In genomic region chr15:77497108-77497737, GRCh38 we compare ENCODE assay signal across 9 cellular contexts.
DNase-seq lines count a peak whose midpoint lies in the region; ATAC-seq and TF ChIP-seq lines count a peak whose summit lies in the region.
"Had no signal": no experiment of that assay in that cellular context is flagged by ENCODE, and none has a peak within 500 bp of the region (broad histone marks: within the 10 kb centered on the region; RNA-seq: fewer than 3 reads in every experiment).

No MANE protein-coding gene starts in this region.

- WGBS in right lobe of liver (ENCODE audit: insufficient coverage, low coverage, low lambda C conversion rate, missing lambda C conversion rate), result 35% methylated on average over 5 of the region's 7 CpGs

- H3K27ac Mint-ChIP-seq in natural killer cell, result no peak overlapping the region
- H3K27ac Mint-ChIP-seq in natural killer cell treated with Interleukin-12 subunit alpha and Interleukin-12 subunit beta and Interleukin-15 and Interleukin-18, amount 100 ng/mL, for 72 hours, result no peak overlapping the region
- H3K27ac Mint-ChIP-seq in CD8-positive, alpha-beta T cell, result no peak overlapping the region
- H3K27ac Mint-ChIP-seq in activated T-helper 17 cell treated with anti-CD3 and anti-CD28 coated beads, Interleukin-2, amount 50 U/mL, for 72 hours, result no peak overlapping the region

- TF ChIP-seq POLR2A in right lobe of liver (IDR thresholded peaks at IDR 0.05), result no peak
- no peak for TF ChIP-seq POLR2A in uterus (IDR thresholded peaks at IDR 0.05)

- H3K27ac ChIP-seq in caudate nucleus (ENCODE audit: low read depth, low read length) (peak overlapping the region; percentile 97), right lobe of liver (no peak overlapping the region), uterus (peak overlapping the region; percentile 78 to 84)
- no peak overlapping the region for H3K27ac ChIP-seq in CD8-positive, alpha-beta T cell (ENCODE audit: low read depth, low read length)
- H3K27ac ChIP-seq: BLaER1 had no signal

- H3K27me3 ChIP-seq in right lobe of liver, result no peaks in the 10 kb centered on the region
- no peaks in the 10 kb centered on the region for H3K27me3 ChIP-seq in uterus
- H3K27me3 ChIP-seq in CD8-positive, alpha-beta T cell (ENCODE audit: insufficient read depth, low read length), result no peaks in the 10 kb centered on the region
- H3K27me3 ChIP-seq: BLaER1 had no signal

- H3K9me3 ChIP-seq in right lobe of liver (no peaks in the 10 kb centered on the region), uterus (no peaks in the 10 kb centered on the region)
- H3K9me3 ChIP-seq in CD8-positive, alpha-beta T cell (ENCODE audit: low read length), result no peaks in the 10 kb centered on the region
- H3K9me3 ChIP-seq: BLaER1 had no signal

- intact Hi-C loops in natural killer cell (cut with micrococcal nuclease) (loop anchor here (1.0 to 2.0 kb wide), 2 partner anchors 311 to 318 kb away; no protein-coding TSS in a partner anchor), right lobe of liver (cut with DNase I) (loop anchor here in 1 of 2 donors (10.0 kb wide), 1 partner anchor 382 kb away; no protein-coding TSS in a partner anchor), uterus (cut with DNase I; ENCODE audit: low total_unique reads) (loop anchor here (10.0 kb wide), 1 partner anchor 382 kb away; no protein-coding TSS in a partner anchor)
- intact Hi-C loops in CD8-positive, alpha-beta T cell (cut with DNase I, micrococcal nuclease), result loop anchor here (1.0 to 5.0 kb wide), 5 partner anchors 309 to 524 kb away; no protein-coding TSS in a partner anchor

- TF ChIP-seq CTCF in natural killer cell (IDR thresholded peaks at IDR 0.05), result peak; percentile 50
- no peak for TF ChIP-seq CTCF in right lobe of liver (IDR thresholded peaks at IDR 0.05)
- no peak for TF ChIP-seq CTCF in uterus (IDR thresholded peaks at IDR 0.05)
- TF ChIP-seq CTCF in CD8-positive, alpha-beta T cell (IDR thresholded peaks at IDR 0.05), result no peak

- POLR2A ChIA-PET in CD8-positive, alpha-beta T cell (lab: Charles Lee), result interaction anchor here (1.3 kb wide), 1 partner anchor 380 kb away, joined by 4 read pairs; no protein-coding TSS in a partner anchor

- CTCF ChIA-PET in CD8-positive, alpha-beta T cell (lab: Charles Lee), result interaction anchor here (0.6 to 8.0 kb wide), 43 partner anchors 8 to 610 kb away, joined by 3 to 100 read pairs (median 4); no protein-coding TSS in a partner anchor

- H3K4me3 Mint-ChIP-seq in natural killer cell, result no peak overlapping the region
- no peak overlapping the region for H3K4me3 Mint-ChIP-seq in natural killer cell treated with Interleukin-12 subunit alpha and Interleukin-12 subunit beta and Interleukin-15 and Interleukin-18, amount 100 ng/mL, for 72 hours
- H3K4me3 Mint-ChIP-seq in CD8-positive, alpha-beta T cell, result no peak overlapping the region
- H3K4me3 Mint-ChIP-seq in activated T-helper 17 cell treated with anti-CD3 and anti-CD28 coated beads, Interleukin-2, amount 50 U/mL, for 72 hours, result no peak overlapping the region

- peaks cover 8% of the 10 kb centered on the region for H3K36me3 Mint-ChIP-seq in natural killer cell
- no peaks in the 10 kb centered on the region for H3K36me3 Mint-ChIP-seq in natural killer cell treated with Interleukin-12 subunit alpha and Interleukin-12 subunit beta and Interleukin-15 and Interleukin-18, amount 100 ng/mL, for 72 hours
- H3K36me3 Mint-ChIP-seq in CD8-positive, alpha-beta T cell, result peaks cover 4% of the 10 kb centered on the region
- no peaks in the 10 kb centered on the region for H3K36me3 Mint-ChIP-seq in activated T-helper 17 cell treated with anti-CD3 and anti-CD28 coated beads, Interleukin-2, amount 50 U/mL, for 72 hours (ENCODE audit: low read depth)

- peaks cover 10 to 17% of the 10 kb centered on the region in 2 donors for H3K4me1 Mint-ChIP-seq in natural killer cell
- peaks cover 14 to 21% of the 10 kb centered on the region in 2 donors for H3K4me1 Mint-ChIP-seq in natural killer cell treated with Interleukin-12 subunit alpha and Interleukin-12 subunit beta and Interleukin-15 and Interleukin-18, amount 100 ng/mL, for 72 hours (ENCODE audit: low read depth in 2 of 2)
- peaks cover 17% of the 10 kb centered on the region for H3K4me1 Mint-ChIP-seq in CD8-positive, alpha-beta T cell (ENCODE audit: low read depth)
- peaks cover 14% of the 10 kb centered on the region for H3K4me1 Mint-ChIP-seq in activated T-helper 17 cell treated with anti-CD3 and anti-CD28 coated beads, Interleukin-2, amount 50 U/mL, for 72 hours

- ATAC-seq in natural killer cell (peak in 1 of 3 donors; percentile 10), right lobe of liver (peak in 3 of 4 donors; percentile 5 to 14 (median 10)), GM18858 (IDR thresholded peaks at IDR 0.05; ENCODE audit: unreplicated experiment) (no peak)
- no peak for ATAC-seq in natural killer cell treated with Interleukin-12 subunit alpha and Interleukin-12 subunit beta and Interleukin-15 and Interleukin-18, amount 100 ng/mL, for 72 hours
- no peak for ATAC-seq in CD8-positive, alpha-beta T cell
- no peak for ATAC-seq in activated T-helper 17 cell treated with anti-CD3 and anti-CD28 coated beads, Interleukin-2, amount 50 U/mL, for 72 hours (replicated peaks)

- H3K4me3 ChIP-seq in right lobe of liver (no peak overlapping the region), uterus (no peak overlapping the region)
- no peak overlapping the region for H3K4me3 ChIP-seq in CD8-positive, alpha-beta T cell (ENCODE audit: low read depth, low read length)
- H3K4me3 ChIP-seq: BLaER1 had no signal

- DNase-seq in natural killer cell (no peak), caudate nucleus (lab: John Stamatoyannopoulos, UW) (peak in 59 of 61 donors; percentile 59 to 98 (median 87)), right lobe of liver (no peak), uterus (peak in 1 of 2 donors; percentile 43)
- no peak for DNase-seq in natural killer cell treated with Interleukin-12 subunit alpha and Interleukin-12 subunit beta and Interleukin-15 and Interleukin-18, amount 100 ng/mL, for 72 hours (ENCODE audit: low spot score)
- DNase-seq in CD8-positive, alpha-beta T cell, result no peak

- H3K9me3 Mint-ChIP-seq in natural killer cell, result no peaks in the 10 kb centered on the region
- H3K9me3 Mint-ChIP-seq in natural killer cell treated with Interleukin-12 subunit alpha and Interleukin-12 subunit beta and Interleukin-15 and Interleukin-18, amount 100 ng/mL, for 72 hours, result no peaks in the 10 kb centered on the region
- no peaks in the 10 kb centered on the region for H3K9me3 Mint-ChIP-seq in CD8-positive, alpha-beta T cell
- H3K9me3 Mint-ChIP-seq in activated T-helper 17 cell treated with anti-CD3 and anti-CD28 coated beads, Interleukin-2, amount 50 U/mL, for 72 hours, result no peaks in the 10 kb centered on the region

- H3K4me1 ChIP-seq in right lobe of liver (peaks cover 0 to 4% (median 0%) of the 10 kb centered on the region in 4 donors), uterus (peaks cover 5 to 13% of the 10 kb centered on the region in 2 donors)
- H3K4me1 ChIP-seq in CD8-positive, alpha-beta T cell (ENCODE audit: insufficient read depth, low read length), result peaks cover 9% of the 10 kb centered on the region

- H3K36me3 ChIP-seq in right lobe of liver (no peaks in the 10 kb centered on the region), uterus (no peaks in the 10 kb centered on the region)
- H3K36me3 ChIP-seq in CD8-positive, alpha-beta T cell (ENCODE audit: insufficient read depth, low read length), result no peaks in the 10 kb centered on the region
- H3K36me3 ChIP-seq: BLaER1 had no signal

- H3K27me3 Mint-ChIP-seq in natural killer cell (ENCODE audit: low read depth in 2 of 2), result no peaks in the 10 kb centered on the region
- H3K27me3 Mint-ChIP-seq in natural killer cell treated with Interleukin-12 subunit alpha and Interleukin-12 subunit beta and Interleukin-15 and Interleukin-18, amount 100 ng/mL, for 72 hours, result no peaks in the 10 kb centered on the region
- no peaks in the 10 kb centered on the region for H3K27me3 Mint-ChIP-seq in CD8-positive, alpha-beta T cell (ENCODE audit: low read depth)
- H3K27me3 Mint-ChIP-seq in activated T-helper 17 cell treated with anti-CD3 and anti-CD28 coated beads, Interleukin-2, amount 50 U/mL, for 72 hours, result no peaks in the 10 kb centered on the region

Comparison
In these comparisons a context has a peak if more than half of its experiments do, and no peak if none do; other contexts are left out.
1. ATAC-seq: peak in right lobe of liver (3 of 4); none in natural killer cell treated with Interleukin-12 subunit alpha and Interleukin-12 subunit beta and Interleukin-15 and Interleukin-18, amount 100 ng/mL, for 72 hours (0 of 2), CD8-positive, alpha-beta T cell (single experiment), GM18858 (single experiment) and activated T-helper 17 cell treated with anti-CD3 and anti-CD28 coated beads, Interleukin-2, amount 50 U/mL, for 72 hours (single experiment).
2. DNase-seq: peak in caudate nucleus (59 of 61); none in natural killer cell (single experiment), natural killer cell treated with Interleukin-12 subunit alpha and Interleukin-12 subunit beta and Interleukin-15 and Interleukin-18, amount 100 ng/mL, for 72 hours (single experiment), right lobe of liver (0 of 3) and CD8-positive, alpha-beta T cell (0 of 7).
3. H3K27ac ChIP-seq: peak in caudate nucleus (single experiment) and uterus (2 of 2); none in right lobe of liver (0 of 3) and CD8-positive, alpha-beta T cell (single experiment).